Comparison of ENCODE assay signal across 8 cellular contexts in genomic region chr19:42266928-42267603, GRCh38. TPM values are rescaled to one million over a fixed set of nuclear protein-coding genes. Genes with fewer than 3 reads are reported as not detected.
DNase-seq lines count a peak whose midpoint lies in the region; ATAC-seq and TF ChIP-seq lines count a peak whose summit lies in the region.
"Not testable (repeated sequence)": the region's sequence is repeated elsewhere in the genome, so short reads cannot be mapped to it uniquely, and the experiment has no call there.

No MANE protein-coding gene starts in this region.

- BruUV-seq in HCT116 (replicated peaks; lab: Mats Ljungman, UMichigan); OCI-LY7 (replicated peaks; lab: Mats Ljungman, UMichigan): not testable (repeated sequence)

- not testable (repeated sequence) for H4K20me1 ChIP-seq in HCT116 (ENCODE audit: insufficient read depth); OCI-LY7 (ENCODE audit: insufficient read depth, low read length)

- not testable (repeated sequence) for H3K36me3 ChIP-seq in BE2C; HCT116 (ENCODE audit: control insufficient read depth in 1 of 2, insufficient read depth in 2 of 2, low read length in 2 of 2); OCI-LY7 (ENCODE audit: insufficient read depth, low read length); adipocyte (ENCODE audit: control insufficient read depth, insufficient read depth, low read length, severe bottlenecking); endocrine pancreas (ENCODE audit: control insufficient read depth, insufficient read depth, low read length); muscle layer of colon (ENCODE audit: insufficient read depth, low read length); rectal smooth muscle tissue (ENCODE audit: control insufficient read depth, insufficient read depth, low read length); uterus

- not testable (repeated sequence) for TF ChIP-seq RAD21 in HCT116 (IDR thresholded peaks at IDR 0.05; ENCODE audit: low read depth)

- RAD21 ChIA-PET in HCT116 (lab: Charles Lee; ENCODE audit: low non-redundant PET in 1 of 2, low total read pairs in 2 of 2, uncharacterized antibody in 2 of 2, unreplicated experiment in 2 of 2): not testable (repeated sequence)

- H3K27ac ChIP-seq in HCT116 (ENCODE audit: low read depth, low read length) (peak overlapping the region; percentile 72; the same call in 1 of the 2 replicates), uterus (peak overlapping the region; percentile 99)
- not testable (repeated sequence) for H3K27ac ChIP-seq in OCI-LY7 (ENCODE audit: low read depth, low read length, poor library complexity, severe bottlenecking); muscle layer of colon (ENCODE audit: low read depth, low read length); rectal smooth muscle tissue (ENCODE audit: low read depth, low read length)

- peaks cover 16% of the 10 kb centered on the region for H3K79me2 ChIP-seq in HCT116 (ENCODE audit: insufficient read depth, low read length)
- H3K79me2 ChIP-seq in OCI-LY7 (ENCODE audit: insufficient read depth, low read depth, low read length): not testable (repeated sequence)

- H3K9me3 ChIP-seq in BE2C; HCT116 (ENCODE audit: control insufficient read depth in 1 of 2, insufficient read depth in 1 of 2, low read depth in 1 of 2, low read length in 2 of 2); OCI-LY7 (ENCODE audit: low read length); adipocyte (ENCODE audit: control insufficient read depth, low read length); endocrine pancreas (ENCODE audit: control insufficient read depth, low read length); muscle layer of colon (ENCODE audit: low read length); uterus: not testable (repeated sequence)

- not testable (repeated sequence) for TF ChIP-seq POLR2A in HCT116 (IDR thresholded peaks at IDR 0.05; ENCODE audit: borderline replicate concordance, extremely low read depth, insufficient read depth, insufficient read length); uterus (IDR thresholded peaks at IDR 0.05)

- DNase-seq in BE2C; HCT116 (ENCODE audit: low read depth, low spot score); OCI-LY7 (ENCODE audit: low spot score); adipocyte (ENCODE audit: low read depth); uterus: not testable (repeated sequence)

- peak overlapping the region; percentile 93 for H3K4me2 ChIP-seq in HCT116 (ENCODE audit: low read length)
- H3K4me2 ChIP-seq in OCI-LY7 (ENCODE audit: low read length): peak overlapping the region; percentile 91

- intact Hi-C loops in HCT116 (cut with micrococcal nuclease); OCI-LY7 (cut with micrococcal nuclease; ENCODE audit: unreplicated experiment); uterus (cut with DNase I; ENCODE audit: low total_unique reads): not testable (repeated sequence)

- TF ChIP-seq CTCF in BE2C (IDR thresholded peaks at IDR 0.05; ENCODE audit: low read depth, low read length); HCT116 (IDR thresholded peaks at IDR 0.05 in 2 of 3, conservative IDR thresholded peaks at IDR 0.05 in 1 of 3; ENCODE audit: borderline replicate concordance in 1 of 3, insufficient read depth in 1 of 3, low read depth in 2 of 3, low read length in 2 of 3); OCI-LY7 (conservative IDR thresholded peaks at IDR 0.05; ENCODE audit: low read length); uterus (IDR thresholded peaks at IDR 0.05): not testable (repeated sequence)

- not testable (repeated sequence) for H3K9me2 ChIP-seq in HCT116 (ENCODE audit: insufficient read depth); OCI-LY7 (ENCODE audit: insufficient read depth, low read length)

- POLR2A ChIA-PET in HCT116 (lab: Charles Lee); OCI-LY7 (lab: Charles Lee): not testable (repeated sequence)

- CTCF ChIA-PET in HCT116 (lab: Charles Lee): interaction anchor here (1.2 kb wide), 1 partner anchor 23 kb away, joined by 3 read pairs; no protein-coding TSS in a partner anchor
- CTCF ChIA-PET in OCI-LY7 (lab: Charles Lee; ENCODE audit: unreplicated experiment): not testable (repeated sequence)

- not testable (repeated sequence) for ATAC-seq in HCT116

- H3K27me3 ChIP-seq in BE2C; HCT116 (ENCODE audit: insufficient read depth, low read length); adipocyte (replicated peaks; ENCODE audit: control insufficient read depth, insufficient read depth, low read length); endocrine pancreas (ENCODE audit: control insufficient read depth, insufficient read depth, low read length); muscle layer of colon (ENCODE audit: control insufficient read depth in 1 of 2, insufficient read depth in 2 of 2, low read length in 2 of 2); rectal smooth muscle tissue (ENCODE audit: control insufficient read depth, insufficient read depth, low read length); uterus: not testable (repeated sequence)

- H3K4me1 ChIP-seq in BE2C; endocrine pancreas (ENCODE audit: control insufficient read depth, insufficient read depth, low read length): not testable (repeated sequence)
- H3K4me1 ChIP-seq in HCT116 (ENCODE audit: control insufficient read depth in 1 of 2, insufficient read depth in 2 of 2, low read length in 2 of 2) (peaks cover 23 to 32% of the 10 kb centered on the region in 2 experiments), OCI-LY7 (ENCODE audit: insufficient read depth, low read length, poor library complexity, severe bottlenecking) (peaks cover 32% of the 10 kb centered on the region), adipocyte (ENCODE audit: control insufficient read depth, insufficient read depth, low read length) (peaks cover 26% of the 10 kb centered on the region), muscle layer of colon (ENCODE audit: insufficient read depth, low read length) (peaks cover 25% of the 10 kb centered on the region), rectal smooth muscle tissue (ENCODE audit: control insufficient read depth, insufficient read depth, low read length) (peaks cover 24% of the 10 kb centered on the region), uterus (peaks cover 5 to 16% of the 10 kb centered on the region in 2 donors)

- not testable (repeated sequence) for H2AFZ ChIP-seq in HCT116 (ENCODE audit: low read depth, low read length, poor library complexity, severe bottlenecking); OCI-LY7 (ENCODE audit: low read length)

- H3K4me3 ChIP-seq in BE2C (ENCODE audit: low read depth, low read length): peak overlapping the region; percentile 86
- H3K4me3 ChIP-seq in HCT116 (replicated peaks in 1 of 2; ENCODE audit: low read depth in 1 of 2, low read length in 2 of 2): peak overlapping the region in 1 of 2 experiments; percentile 74; a peak in 2 of 4 replicates
- peak overlapping the region; percentile 73 for H3K4me3 ChIP-seq in OCI-LY7 (ENCODE audit: low read depth, low read length, poor library complexity, severe bottlenecking)
- H3K4me3 ChIP-seq in adipocyte (ENCODE audit: low read length): peak overlapping the region; percentile 96
- peak overlapping the region; percentile 48 for H3K4me3 ChIP-seq in endocrine pancreas (ENCODE audit: control insufficient read depth, insufficient read depth, low read length)
- H3K4me3 ChIP-seq in muscle layer of colon (ENCODE audit: low read depth in 1 of 2, low read length in 2 of 2); uterus: not testable (repeated sequence)
- H3K4me3 ChIP-seq in rectal smooth muscle tissue (ENCODE audit: low read length): peak overlapping the region; percentile 70

- H3K9ac ChIP-seq in HCT116 (ENCODE audit: low read length) (peak overlapping the region; percentile 74), adipocyte (ENCODE audit: low read length) (peak overlapping the region; percentile 97), muscle layer of colon (ENCODE audit: low read length) (peak overlapping the region; percentile 75)
- not testable (repeated sequence) for H3K9ac ChIP-seq in endocrine pancreas (ENCODE audit: control insufficient read depth, insufficient read depth, low read length); rectal smooth muscle tissue (ENCODE audit: low read length)

RNA-seq across cellular contexts. Expression of gene CIC, which starts 2.0 kb away (rescaled TPM):
- polyA plus RNA-seq in BE2C (2012; ENCODE audit: insufficient read depth, insufficient read length, low read depth): 101 TPM
- total RNA-seq in HCT116 (2021; ENCODE audit: unreplicated experiment) (52.0 TPM), OCI-LY7 (2022) (48.2 and 59.3 TPM in 2 replicates), uterus (100 to 1,000 TPM in 1 of 4 donors, 10 to 100 TPM in 3; 28.7 to 155 (median 47.4) TPM)
- polyA plus RNA-seq in HCT116 (2012): 43.4 and 44.2 TPM in 2 replicates
- 20.7 and 26.8 TPM in 2 replicates for total RNA-seq in OCI-LY7 (2014; rRNA removed; shearing (Covaris generic))

RNA-seq across cellular contexts. Expression of gene ERF, which starts 12.1 kb away (rescaled TPM):
- 162 TPM for polyA plus RNA-seq in BE2C (2012; ENCODE audit: insufficient read depth, insufficient read length, low read depth)
- total RNA-seq in HCT116 (2021; ENCODE audit: unreplicated experiment): 96.1 TPM
- polyA plus RNA-seq in HCT116 (2012): 55.7 and 62.1 TPM in 2 replicates
- total RNA-seq in OCI-LY7 (2014; rRNA removed; shearing (Covaris generic)): 22.1 and 26.7 TPM in 2 replicates
- 33.5 and 36.6 TPM in 2 replicates for total RNA-seq in OCI-LY7 (2022)
- 100 to 1,000 TPM in 1 of 4 donors, 10 to 100 TPM in 3; 14.1 to 141 (median 42.9) TPM for total RNA-seq in uterus

RNA-seq across cellular contexts. Expression of gene GSK3A, which starts 24.7 kb away (rescaled TPM):
- polyA plus RNA-seq in BE2C (2012; ENCODE audit: insufficient read depth, insufficient read length, low read depth): 88.2 TPM
- total RNA-seq in HCT116 (2021; ENCODE audit: unreplicated experiment): 57.2 TPM
- polyA plus RNA-seq in HCT116 (2012): 58.8 and 65.6 TPM in 2 replicates
- total RNA-seq in OCI-LY7 (2014; rRNA removed; shearing (Covaris generic)): 20.9 and 23.6 TPM in 2 replicates
- total RNA-seq in OCI-LY7 (2022): 29.2 and 33.7 TPM in 2 replicates
- total RNA-seq in uterus: 10 to 100 TPM in 3 of 4 donors, 1 to 10 TPM in 1; 3.5 to 44.3 (median 34.4) TPM

RNA-seq across cellular contexts. Expression of gene PRR19, which starts 34.9 kb away (rescaled TPM):
- 3.1 TPM for polyA plus RNA-seq in BE2C (2012; ENCODE audit: insufficient read depth, insufficient read length, low read depth)
- total RNA-seq in HCT116 (2021; ENCODE audit: unreplicated experiment) (0.93 TPM), OCI-LY7 (2022) (0.40 and 0.70 TPM in 2 replicates), uterus (under 1 TPM in 1 of 4 donors, not detected in 3; 0.14 TPM)
- 0.77 and 1.1 TPM in 2 replicates for polyA plus RNA-seq in HCT116 (2012)
- 1.4 TPM in 1 of 2 replicates, not detected in the other for total RNA-seq in OCI-LY7 (2014; rRNA removed; shearing (Covaris generic))

RNA-seq across cellular contexts. Expression of gene PAFAH1B3, which starts 35.4 kb away (rescaled TPM):
- 171 TPM for polyA plus RNA-seq in BE2C (2012; ENCODE audit: insufficient read depth, insufficient read length, low read depth)
- total RNA-seq in HCT116 (2021; ENCODE audit: unreplicated experiment): 110 TPM
- 130 TPM in 2 replicates for polyA plus RNA-seq in HCT116 (2012)
- total RNA-seq in OCI-LY7 (2014; rRNA removed; shearing (Covaris generic)): 54.9 and 62.1 TPM in 2 replicates
- total RNA-seq in OCI-LY7 (2022): 35.9 and 42.3 TPM in 2 replicates
- 10 to 100 TPM in 2 of 4 donors, 1 to 10 TPM in 1, not detected in 1; 5.6 to 35.0 (median 19.4) TPM for total RNA-seq in uterus
